ENCODE assay signal across 25 cellular contexts in genomic region chr17:79182176-79183160, GRCh38.
DNase-seq lines count a peak whose midpoint lies in the region; ATAC-seq and TF ChIP-seq lines count a peak whose summit lies in the region.
"Had no signal": no experiment of that assay in that cellular context is flagged by ENCODE, and none has a peak within 500 bp of the region (broad histone marks: within the 10 kb centered on the region; RNA-seq: fewer than 3 reads in every experiment).

No MANE protein-coding gene starts in this region.

- no peaks in the 10 kb centered on the region for H3K36me3 ChIP-seq in BLaER1
- H3K36me3 ChIP-seq in iPS DF 6.9 (ENCODE audit: control insufficient read depth, insufficient read depth, low read length) = no peaks in the 10 kb centered on the region; the same call in 1 of the 2 replicates
- no peaks in the 10 kb centered on the region for H3K36me3 ChIP-seq in thyroid gland
- no peaks in the 10 kb centered on the region for H3K36me3 ChIP-seq in gastroesophageal sphincter
- H3K36me3 ChIP-seq: cardiac muscle cell, esophagus squamous epithelium had no signal

- H3K27ac Mint-ChIP-seq in nephron progenitor cell = no peak overlapping the region
- no peak overlapping the region for H3K27ac Mint-ChIP-seq in stimulated activated memory B cell treated with anti-CD40 and anti-IgM and Interleukin-4, amounts not matched to agents 10 μg/mL and 1 μg/mL and 100 μg/mL, for 72 hours
- H3K27ac Mint-ChIP-seq: activated CD4-positive, alpha-beta memory T cell treated with anti-CD3 and anti-CD28 coated beads, Interleukin-2, amount 10 ng/mL, durations not matched to agents 7 days and 5 days; CD8-positive, alpha-beta memory T cell; effector memory CD8-positive, alpha-beta T cell; stimulated activated naive CD8-positive, alpha-beta T cell treated with anti-CD3 and anti-CD28 coated beads, Interleukin-15, Interleukin-2, amounts not matched to agents 100 ng/mL and 50 ng/mL, for 24 hours; T-cell had no signal

- no peaks in the 10 kb centered on the region for H3K9me3 Mint-ChIP-seq in nephron progenitor cell
- no peaks in the 10 kb centered on the region for H3K9me3 Mint-ChIP-seq in stimulated activated memory B cell treated with anti-CD40 and anti-IgM and Interleukin-4, amounts not matched to agents 10 μg/mL and 1 μg/mL and 100 μg/mL, for 72 hours
- H3K9me3 Mint-ChIP-seq: activated CD4-positive, alpha-beta memory T cell treated with anti-CD3 and anti-CD28 coated beads, Interleukin-2, amount 10 ng/mL, durations not matched to agents 7 days and 5 days; activated naive CD4-positive, alpha-beta T cell treated with anti-CD3 and anti-CD28 coated beads, Interleukin-2, amount 50 U/mL, for 72 hours; CD8-positive, alpha-beta memory T cell; effector memory CD8-positive, alpha-beta T cell; stimulated activated naive CD8-positive, alpha-beta T cell treated with anti-CD3 and anti-CD28 coated beads, Interleukin-15, Interleukin-2, amounts not matched to agents 100 ng/mL and 50 ng/mL, for 24 hours; T-cell had no signal

- no peak for ATAC-seq in stimulated activated memory B cell treated with anti-CD40 and anti-IgM and Interleukin-4, amounts not matched to agents 10 μg/mL and 1 μg/mL and 100 μg/mL, for 72 hours
- ATAC-seq in GM21529 (IDR thresholded peaks at IDR 0.05; ENCODE audit: unreplicated experiment) (no peak), gastroesophageal sphincter (no peak)
- ATAC-seq: activated CD4-positive, CD25-positive, alpha-beta regulatory T cell treated with anti-CD3 and anti-CD28 coated beads, Interleukin-2, amount 50 U/mL, for 24 hours; effector memory CD8-positive, alpha-beta T cell; T-cell had no signal

- H3K27ac ChIP-seq in BLaER1 = no peak overlapping the region
- H3K27ac ChIP-seq in iPS DF 6.9 (ENCODE audit: low read length) = no peak overlapping the region
- H3K27ac ChIP-seq in thyroid gland = no peak overlapping the region
- H3K27ac ChIP-seq in gastroesophageal sphincter = no peak overlapping the region
- H3K27ac ChIP-seq: cardiac muscle cell, coronary artery, esophagus squamous epithelium had no signal

- H3K4me1 ChIP-seq in BLaER1 (peaks cover 28% of the 10 kb centered on the region), iPS DF 6.9 (ENCODE audit: control insufficient read depth, insufficient read depth, low read length) (peaks cover 4% of the 10 kb centered on the region), thyroid gland (no peaks in the 10 kb centered on the region), gastroesophageal sphincter (peaks cover 0 to 14% (median 0%) of the 10 kb centered on the region in 3 donors)

- intact Hi-C loops in thyroid gland (cut with DNase I) = loop anchor here (10.0 kb wide), 1 partner anchor 102 kb away; no protein-coding TSS in a partner anchor

- H4K20me1 ChIP-seq in BLaER1 = peaks cover 28% of the 10 kb centered on the region

- DNase-seq in NB4 (ENCODE audit: low read depth) (peak; percentile 20), iPS DF 6.9 (ENCODE audit: low read depth, low spot score) (no peak), nephron progenitor cell (peak; percentile 48), thyroid gland (no peak)
- DNase-seq: activated CD4-positive, alpha-beta memory T cell treated with anti-CD3 and anti-CD28 coated beads, Interleukin-2, amount 10 ng/mL, durations not matched to agents 7 days and 5 days; activated CD8-positive, alpha-beta memory T cell treated with anti-CD3 and anti-CD28 coated beads, Interleukin-2, amount 50 U/mL, for 48 hours; AML-193; CD8-positive, alpha-beta memory T cell; effector memory CD8-positive, alpha-beta T cell; esophagus squamous epithelium; GDM1; hippocampal formation; NCI-H1436; NCI-H446; occipital lobe; T-cell had no signal

- H3K9me3 ChIP-seq in BLaER1 (no peaks in the 10 kb centered on the region), iPS DF 6.9 (ENCODE audit: control insufficient read depth, insufficient read depth, low read length) (no peaks in the 10 kb centered on the region), thyroid gland (no peaks in the 10 kb centered on the region), gastroesophageal sphincter (peaks cover 0 to 5% (median 0%) of the 10 kb centered on the region in 3 donors)
- H3K9me3 ChIP-seq: esophagus squamous epithelium had no signal

- H3K4me3 ChIP-seq in BLaER1 (no peak overlapping the region), NB4 (ENCODE audit: low read depth, low read length) (no peak overlapping the region), iPS DF 6.9 (ENCODE audit: low read length) (peak overlapping the region; percentile 45), thyroid gland (replicated peaks in 1 of 3) (no peak overlapping the region), gastroesophageal sphincter (no peak overlapping the region)
- H3K4me3 ChIP-seq: coronary artery had no signal

- TF ChIP-seq EP300 in gastroesophageal sphincter (IDR thresholded peaks at IDR 0.05) = no peak

- H3K4me3 Mint-ChIP-seq in nephron progenitor cell = peak overlapping the region; percentile 68
- H3K4me3 Mint-ChIP-seq in stimulated activated memory B cell treated with anti-CD40 and anti-IgM and Interleukin-4, amounts not matched to agents 10 μg/mL and 1 μg/mL and 100 μg/mL, for 72 hours = no peak overlapping the region
- H3K4me3 Mint-ChIP-seq: activated CD4-positive, alpha-beta memory T cell treated with anti-CD3 and anti-CD28 coated beads, Interleukin-2, amount 10 ng/mL, durations not matched to agents 7 days and 5 days; effector memory CD8-positive, alpha-beta T cell had no signal

- peaks cover 87% of the 10 kb centered on the region for H3K27me3 Mint-ChIP-seq in nephron progenitor cell (ENCODE audit: low read depth, poor library complexity)
- peaks cover 84% of the 10 kb centered on the region for H3K27me3 Mint-ChIP-seq in stimulated activated memory B cell treated with anti-CD40 and anti-IgM and Interleukin-4, amounts not matched to agents 10 μg/mL and 1 μg/mL and 100 μg/mL, for 72 hours

- peak overlapping the region; percentile 97 for H3K4me2 ChIP-seq in BLaER1

- peaks cover 9% of the 10 kb centered on the region for H3K4me1 Mint-ChIP-seq in nephron progenitor cell
- H3K4me1 Mint-ChIP-seq in stimulated activated memory B cell treated with anti-CD40 and anti-IgM and Interleukin-4, amounts not matched to agents 10 μg/mL and 1 μg/mL and 100 μg/mL, for 72 hours = peaks cover 11% of the 10 kb centered on the region
- H3K4me1 Mint-ChIP-seq: activated CD4-positive, alpha-beta memory T cell treated with anti-CD3 and anti-CD28 coated beads, Interleukin-2, amount 10 ng/mL, durations not matched to agents 7 days and 5 days; CD8-positive, alpha-beta memory T cell had no signal

- WGBS in iPS DF 6.9 (ENCODE audit: insufficient coverage, insufficient read length) = no CpG with 5 or more reads among the region's 90 CpGs
- whole genome bisulfite sequencing in thyroid gland, 2 donors = 4 to 31% methylated on average over 4 to 22 of the region's 90 CpGs
- no CpG with 5 or more reads among the region's 90 CpGs for WGBS in gastroesophageal sphincter (ENCODE audit: low coverage in 1 of 2), 2 donors

- H3K9ac ChIP-seq in BLaER1 = no peak overlapping the region

- H3K36me3 Mint-ChIP-seq in nephron progenitor cell (ENCODE audit: low read depth) = no peaks in the 10 kb centered on the region
- no peaks in the 10 kb centered on the region for H3K36me3 Mint-ChIP-seq in stimulated activated memory B cell treated with anti-CD40 and anti-IgM and Interleukin-4, amounts not matched to agents 10 μg/mL and 1 μg/mL and 100 μg/mL, for 72 hours
- H3K36me3 Mint-ChIP-seq: activated naive CD4-positive, alpha-beta T cell treated with anti-CD3 and anti-CD28 coated beads, Interleukin-2, amount 50 U/mL, for 72 hours; CD8-positive, alpha-beta memory T cell; T-cell had no signal

- no peak for TF ChIP-seq POLR2A in NB4 (IDR thresholded peaks at IDR 0.05; ENCODE audit: extremely low read depth, insufficient read length)
- no peak for TF ChIP-seq POLR2A in thyroid gland (IDR thresholded peaks at IDR 0.05)
- TF ChIP-seq POLR2A in gastroesophageal sphincter (IDR thresholded peaks at IDR 0.05) = no peak

- TF ChIP-seq CTCF in NB4 (IDR thresholded peaks at IDR 0.05; ENCODE audit: low read depth, low read length) = no peak
- TF ChIP-seq CTCF in nephron progenitor cell (IDR thresholded peaks at IDR 0.05) = no peak
- TF ChIP-seq CTCF in thyroid gland (IDR thresholded peaks at IDR 0.05) = no peak
- TF ChIP-seq CTCF in gastroesophageal sphincter (IDR thresholded peaks at IDR 0.05) = no peak

- H3K27me3 ChIP-seq in BLaER1 (peaks cover 97% of the 10 kb centered on the region), iPS DF 6.9 (ENCODE audit: control insufficient read depth, insufficient read depth, low read length) (peaks cover 7% of the 10 kb centered on the region; the same call in 1 of the 2 replicates), thyroid gland (no peaks in the 10 kb centered on the region), gastroesophageal sphincter (peaks cover 95% of the 10 kb centered on the region)

Comparison
In these comparisons a context has a peak if more than half of its experiments do, and no peak if none do; other contexts are left out.
1. DNase-seq: peak in NB4 (single experiment) and nephron progenitor cell (single experiment); none in iPS DF 6.9 (single experiment) and thyroid gland (0 of 2).